8 cellular contexts compared by ENCODE assay signal in the genomic region with DNA sequence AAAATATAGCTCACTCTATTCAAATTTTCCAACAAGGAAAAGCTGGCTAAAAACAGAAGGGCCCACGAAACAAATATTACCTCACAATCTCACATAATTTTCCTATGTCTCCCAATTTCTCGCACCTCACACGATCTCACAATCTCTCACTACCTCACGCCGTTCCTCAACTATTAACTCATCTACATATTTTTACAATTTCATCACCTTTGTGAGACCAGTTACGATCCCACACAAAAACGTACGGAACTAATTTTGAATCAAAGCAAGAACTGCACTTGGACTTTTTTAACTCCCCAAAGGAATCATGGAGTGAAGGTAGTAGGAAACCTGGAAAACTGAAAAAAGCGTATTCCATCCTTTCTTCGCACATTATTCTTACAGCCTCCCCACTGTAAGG. TPM values are rescaled to one million over a fixed set of nuclear protein-coding genes. Genes with fewer than 3 reads are reported as not detected.
A peak's percentile ranks its signal among the peaks of the same experiment; 100 is the strongest.
DNase-seq lines count a peak whose midpoint lies in the region; ATAC-seq and TF ChIP-seq lines count a peak whose summit lies in the region.

No MANE protein-coding gene starts in this region.

- H3K4me3 ChIP-seq in HFF-Myc (replicated peaks; ENCODE audit: low read depth, low read length) (peak overlapping the region; percentile 92), body of pancreas (no peak overlapping the region), mesenchymal stem cell (ENCODE audit: insufficient read depth in 1 of 2, low read depth in 1 of 2, low read length in 2 of 2) (peak overlapping the region; percentile 98 to 99)

- H3K18ac ChIP-seq in mesenchymal stem cell (ENCODE audit: low read depth in 1 of 2, low read length in 2 of 2): no peak overlapping the region

- H3K9me3 ChIP-seq in body of pancreas: no peaks in the 10 kb centered on the region
- no peaks in the 10 kb centered on the region for H3K9me3 ChIP-seq in mesenchymal stem cell (ENCODE audit: control insufficient read depth, low read length)

- H3K4ac ChIP-seq in mesenchymal stem cell (ENCODE audit: low read depth in 1 of 2, low read length in 2 of 2): no peak overlapping the region

- no peak for TF ChIP-seq POLR2A in body of pancreas (IDR thresholded peaks at IDR 0.05)

- no peak overlapping the region for H3K14ac ChIP-seq in mesenchymal stem cell (ENCODE audit: low read length in 2 of 2)

- H2BK15ac ChIP-seq in mesenchymal stem cell (ENCODE audit: low read depth, poor library complexity, severe bottlenecking): no peak overlapping the region

- no peak overlapping the region for H4K91ac ChIP-seq in mesenchymal stem cell (ENCODE audit: low read length)

- DNase-seq in HFF-Myc (ENCODE audit: extremely low read depth, low read depth): no peak
- no peak for DNase-seq in body of pancreas
- DNase-seq in mesenchymal stem cell: peak; percentile 63
- DNase-seq in SHP77 treated with DMSO at 0.1 percent for 48 hours (lab: John Stamatoyannopoulos, UW): no peak
- DNase-seq in ecto neural progenitor cell (ENCODE audit: low spot score): no peak
- no peak for DNase-seq in kidney glomerular epithelial cell (lab: John Stamatoyannopoulos, UW)
- no peak for DNase-seq in G401 (ENCODE audit: low spot score)

- H2AFZ ChIP-seq in mesenchymal stem cell (ENCODE audit: low read depth, low read length): no peak overlapping the region

- intact Hi-C loops in body of pancreas (cut with DNase I): no loop called here

- H3K27me3 ChIP-seq in body of pancreas (no peaks in the 10 kb centered on the region), mesenchymal stem cell (ENCODE audit: control insufficient read depth in 1 of 2, insufficient read depth in 1 of 2, low read length in 2 of 2) (no peaks in the 10 kb centered on the region)

- H3K36me3 ChIP-seq in body of pancreas (replicated peaks in 1 of 2; ENCODE audit: insufficient read depth in 1 of 2, low read depth in 2 of 2): no peaks in the 10 kb centered on the region
- H3K36me3 ChIP-seq in mesenchymal stem cell (ENCODE audit: control insufficient read depth in 1 of 2, insufficient read depth in 2 of 2, low read depth in 1 of 2, low read length in 2 of 2): peaks cover 0 to 5% of the 10 kb centered on the region in 2 experiments

- H4K8ac ChIP-seq in mesenchymal stem cell (ENCODE audit: low read length): no peak overlapping the region

- H2BK12ac ChIP-seq in mesenchymal stem cell (ENCODE audit: low read length in 2 of 2): no peak overlapping the region

- H3K27ac ChIP-seq in 22Rv1 (peak overlapping the region; percentile 96), body of pancreas (peak overlapping the region in 3 of 4 donors; percentile 68 to 92 (median 80)), mesenchymal stem cell (ENCODE audit: low read length, poor library complexity, severe bottlenecking) (peak overlapping the region; percentile 85)

- H2BK120ac ChIP-seq in mesenchymal stem cell (ENCODE audit: low read depth, low read length): no peak overlapping the region

- H3K9ac ChIP-seq in mesenchymal stem cell (ENCODE audit: low read length): peak overlapping the region; percentile 94

- no peak overlapping the region for H3K23ac ChIP-seq in mesenchymal stem cell (ENCODE audit: low read length in 2 of 2)

- no peak overlapping the region for H2BK5ac ChIP-seq in mesenchymal stem cell (ENCODE audit: low read depth, low read length, poor library complexity, severe bottlenecking)

- no peak for ATAC-seq in body of pancreas

- in situ Hi-C loops in G401 (cut with HindIII; ENCODE audit: low sequenced_read_pairs): no loop called here

- peak overlapping the region; percentile 84 for H3K4me2 ChIP-seq in mesenchymal stem cell (ENCODE audit: low read length, poor library complexity, severe bottlenecking)

- H3K79me1 ChIP-seq in mesenchymal stem cell (replicated peaks; ENCODE audit: low read length, poor library complexity, severe bottlenecking): no peaks in the 10 kb centered on the region

- 36 to 38% methylated on average over 10 of the region's 10 CpGs for WGBS in body of pancreas, 2 donors
- WGBS in mesenchymal stem cell: 11% methylated on average over 10 of the region's 10 CpGs

- TF ChIP-seq CTCF in 22Rv1 (IDR thresholded peaks at IDR 0.05) (no peak), HFF-Myc (IDR thresholded peaks at IDR 0.05; ENCODE audit: low read depth, low read length, missing control alignments) (no peak), body of pancreas (IDR thresholded peaks at IDR 0.05) (no peak)

- no peak overlapping the region for H2AK5ac ChIP-seq in mesenchymal stem cell (ENCODE audit: low read length, severe bottlenecking)

- H3K4me1 ChIP-seq in body of pancreas: peaks cover 13% of the 10 kb centered on the region
- H3K4me1 ChIP-seq in mesenchymal stem cell (ENCODE audit: control insufficient read depth, insufficient read depth, low read depth, low read length): peaks cover 6% of the 10 kb centered on the region

RNA-seq across cellular contexts. Expression of a gene that starts 1.1 kb away (rescaled TPM):
- 10 to 100 TPM; 15.8 to 34.2 TPM for total RNA-seq in body of pancreas
- polyA plus RNA-seq in mesenchymal stem cell (2013, experiment 1 of 2): 52.3 TPM
- polyA plus RNA-seq in mesenchymal stem cell (2013, experiment 2 of 2): 51.7 TPM
- 54.5 and 65.0 TPM in 2 replicates for total RNA-seq in G401 (2014; rRNA removed; shearing (Covaris generic))

RNA-seq across cellular contexts. Expression of a gene that starts 7.4 kb away (rescaled TPM):
- 10 to 100 TPM in 1 of 2 donors, 1 to 10 TPM in 1; 5.4 to 10.9 TPM for total RNA-seq in body of pancreas
- polyA plus RNA-seq in mesenchymal stem cell (2013, experiment 1 of 2): 10.8 TPM
- 11.7 TPM for polyA plus RNA-seq in mesenchymal stem cell (2013, experiment 2 of 2)
- total RNA-seq in G401 (2014; rRNA removed; shearing (Covaris generic)): 22.5 and 25.2 TPM in 2 replicates

RNA-seq across cellular contexts. Expression of a gene that starts 52.0 kb away (rescaled TPM):
- total RNA-seq in body of pancreas: 10 to 100 TPM; 39.4 to 74.2 TPM
- polyA plus RNA-seq in mesenchymal stem cell (2013, experiment 1 of 2): 172 TPM
- 169 TPM for polyA plus RNA-seq in mesenchymal stem cell (2013, experiment 2 of 2)
- 19.5 and 21.3 TPM in 2 replicates for total RNA-seq in G401 (2014; rRNA removed; shearing (Covaris generic))

Comparison
In these comparisons a context has a peak if more than half of its experiments do, and no peak if none do; other contexts are left out.
1. H3K4me3 ChIP-seq: peak in HFF-Myc (single experiment) and mesenchymal stem cell (2 of 2); none in body of pancreas (0 of 2).
2. Peak in every context shown above with its lines, with median percentiles within 50 percentile points of each other: H3K27ac ChIP-seq.